8 cellular contexts compared by ENCODE assay signal in the genomic region with DNA sequence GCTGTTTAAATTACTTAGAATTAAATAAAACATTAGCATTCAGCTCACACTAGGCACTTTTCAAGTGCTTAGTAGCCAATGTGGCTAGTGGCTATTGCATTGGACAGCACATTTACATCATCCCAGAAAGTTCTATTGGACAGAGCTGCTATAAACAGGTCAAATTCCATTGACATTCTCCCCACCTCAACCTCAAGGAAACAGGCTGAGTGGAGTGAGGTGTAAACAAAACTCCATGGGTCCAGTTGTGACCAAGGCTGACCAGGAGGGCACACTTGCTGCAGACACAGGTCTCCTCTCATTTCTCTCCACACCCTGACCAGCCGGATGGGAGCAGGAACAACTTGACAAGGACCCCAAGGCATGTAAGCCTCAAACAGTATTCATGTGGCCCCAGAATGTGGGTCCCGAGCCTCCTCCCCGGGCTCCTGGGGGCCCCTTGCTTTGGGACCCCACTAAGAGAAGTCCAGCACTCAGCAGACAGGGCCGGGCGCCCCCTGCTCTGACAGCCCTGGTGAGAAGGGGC. TPM values are rescaled to one million over a fixed set of nuclear protein-coding genes. Genes with fewer than 3 reads are reported as not detected.
DNase-seq lines count a peak whose midpoint lies in the region; ATAC-seq, FAIRE-seq and TF ChIP-seq lines count a peak whose summit lies in the region.

No MANE protein-coding gene starts in this region.

- in situ Hi-C loops in ACHN (cut with HindIII; ENCODE audit: low pct_ligation_motif_present, low pct_unique_long_range_greater_than_20kb, low sequenced_read_pairs), result no loop called here

- H3K9ac ChIP-seq in iPS-20b (ENCODE audit: low read depth, low read length), result peak overlapping the region; percentile 17; the same call in 1 of the 2 replicates

- ATAC-seq in activated T-helper 17 cell treated with anti-CD3 and anti-CD28 coated beads, Interleukin-2, amount 50 U/mL, for 72 hours (replicated peaks), result no peak
- no peak for ATAC-seq in stimulated activated naive B cell treated with anti-CD40 and anti-IgM and Interleukin-4, amounts not matched to agents 10 μg/mL and 1 μg/mL and 100 μg/mL, for 72 hours (replicated peaks)
- ATAC-seq in foreskin keratinocyte, result no peak

- H3K27ac Mint-ChIP-seq in activated T-helper 17 cell treated with anti-CD3 and anti-CD28 coated beads, Interleukin-2, amount 50 U/mL, for 72 hours, result no peak overlapping the region
- peak overlapping the region; percentile 60 for H3K27ac Mint-ChIP-seq in stimulated activated naive B cell treated with anti-CD40 and anti-IgM and Interleukin-4, amounts not matched to agents 10 μg/mL and 1 μg/mL and 100 μg/mL, for 72 hours

- intact Hi-C loops in adrenal gland (cut with DNase I), result no loop called here

- H3K4me1 ChIP-seq in iPS-20b (ENCODE audit: insufficient read depth, low read length) (peaks cover 12% of the 10 kb centered on the region), adrenal gland (replicated peaks in 1 of 2) (peaks cover 0 to 6% of the 10 kb centered on the region in 2 donors), foreskin keratinocyte (no peaks in the 10 kb centered on the region)

- H3K36me3 ChIP-seq in iPS-20b (ENCODE audit: insufficient read depth, low read depth, low read length) (no peaks in the 10 kb centered on the region), adrenal gland (replicated peaks in 1 of 2) (no peaks in the 10 kb centered on the region)

- H3K4me3 ChIP-seq in iPS-20b (ENCODE audit: low read length) (peak overlapping the region; percentile 63), adrenal gland (peak overlapping the region in 2 of 4 donors; percentile 52 to 90)

- H3K36me3 Mint-ChIP-seq in activated T-helper 17 cell treated with anti-CD3 and anti-CD28 coated beads, Interleukin-2, amount 50 U/mL, for 72 hours (ENCODE audit: low read depth), result no peaks in the 10 kb centered on the region
- no peaks in the 10 kb centered on the region for H3K36me3 Mint-ChIP-seq in stimulated activated naive B cell treated with anti-CD40 and anti-IgM and Interleukin-4, amounts not matched to agents 10 μg/mL and 1 μg/mL and 100 μg/mL, for 72 hours

- 0 to 3% (median 1%) methylated on average over 1 to 5 of the region's 5 CpGs for WGBS in adrenal gland, 4 donors

- DNase-seq in HTR-8/SVneo (ENCODE audit: insufficient read length, low spot score) (peak; percentile 51), adrenal gland (no peak), HK-2 (ENCODE audit: unreplicated experiment) (no peak), foreskin keratinocyte (no peak), ACHN (no peak)
- no peak for DNase-seq in stimulated activated naive B cell treated with anti-CD40 and anti-IgM and Interleukin-4, amounts not matched to agents 10 μg/mL and 1 μg/mL and 100 μg/mL, for 72 hours

- H3K9me3 Mint-ChIP-seq in activated T-helper 17 cell treated with anti-CD3 and anti-CD28 coated beads, Interleukin-2, amount 50 U/mL, for 72 hours, result no peaks in the 10 kb centered on the region
- H3K9me3 Mint-ChIP-seq in stimulated activated naive B cell treated with anti-CD40 and anti-IgM and Interleukin-4, amounts not matched to agents 10 μg/mL and 1 μg/mL and 100 μg/mL, for 72 hours, result no peaks in the 10 kb centered on the region

- peaks cover 43% of the 10 kb centered on the region; the same call in 1 of the 2 replicates for H3K27me3 ChIP-seq in iPS-20b (ENCODE audit: insufficient read depth, low read length)
- H3K27me3 ChIP-seq in adrenal gland, result no peaks in the 10 kb centered on the region
- peaks cover 51% of the 10 kb centered on the region for H3K27me3 ChIP-seq in foreskin keratinocyte

- peak; percentile 86 for FAIRE-seq in HTR-8/SVneo (lab: Jason Lieb, UNC)

- H3K4me1 Mint-ChIP-seq in activated T-helper 17 cell treated with anti-CD3 and anti-CD28 coated beads, Interleukin-2, amount 50 U/mL, for 72 hours, result no peaks in the 10 kb centered on the region
- peaks cover 7% of the 10 kb centered on the region in 2 donors for H3K4me1 Mint-ChIP-seq in stimulated activated naive B cell treated with anti-CD40 and anti-IgM and Interleukin-4, amounts not matched to agents 10 μg/mL and 1 μg/mL and 100 μg/mL, for 72 hours

- H3K9me3 ChIP-seq in iPS-20b (ENCODE audit: insufficient read depth, low read depth, low read length) (no peaks in the 10 kb centered on the region), adrenal gland (replicated peaks in 1 of 3) (no peaks in the 10 kb centered on the region)

- no peak for TF ChIP-seq POLR2A in adrenal gland (IDR thresholded peaks at IDR 0.05)

- peak overlapping the region; percentile 38 for H3K4me3 Mint-ChIP-seq in activated T-helper 17 cell treated with anti-CD3 and anti-CD28 coated beads, Interleukin-2, amount 50 U/mL, for 72 hours
- H3K4me3 Mint-ChIP-seq in stimulated activated naive B cell treated with anti-CD40 and anti-IgM and Interleukin-4, amounts not matched to agents 10 μg/mL and 1 μg/mL and 100 μg/mL, for 72 hours, result peak overlapping the region; percentile 69 to 85

- H3K27ac ChIP-seq in iPS-20b (ENCODE audit: low read length), result no peak overlapping the region
- no peak overlapping the region for H3K27ac ChIP-seq in adrenal gland
- H3K27ac ChIP-seq in foreskin keratinocyte, result no peak overlapping the region

- TF ChIP-seq CTCF in adrenal gland (IDR thresholded peaks at IDR 0.05), result no peak
- no peak for TF ChIP-seq CTCF in foreskin keratinocyte (conservative IDR thresholded peaks at IDR 0.05)

- H3K27me3 Mint-ChIP-seq in activated T-helper 17 cell treated with anti-CD3 and anti-CD28 coated beads, Interleukin-2, amount 50 U/mL, for 72 hours, result peaks cover 23% of the 10 kb centered on the region
- peaks cover 39 to 56% of the 10 kb centered on the region in 2 donors for H3K27me3 Mint-ChIP-seq in stimulated activated naive B cell treated with anti-CD40 and anti-IgM and Interleukin-4, amounts not matched to agents 10 μg/mL and 1 μg/mL and 100 μg/mL, for 72 hours

RNA-seq across cellular contexts. Expression of a gene that starts 0.5 kb away (rescaled TPM):
- under 1 TPM; 0.06 to 0.32 TPM for total RNA-seq in activated T-helper 17 cell treated with anti-CD3 and anti-CD28 coated beads, Interleukin-2, amount 50 U/mL, for 72 hours
- total RNA-seq in adrenal gland (1 to 10 TPM in 1 of 8 donors, under 1 TPM in 7; 0.14 to 1.1 (median 0.60) TPM), foreskin keratinocyte (0.18 and 0.31 TPM in 2 replicates)
- polyA plus RNA-seq in adrenal gland (under 1 TPM; 0.20 to 0.72 (median 0.34) TPM), foreskin keratinocyte (0.12 and 0.17 TPM in 2 replicates)

RNA-seq across cellular contexts. Expression of a gene that starts 30.0 kb away (rescaled TPM):
- total RNA-seq in activated T-helper 17 cell treated with anti-CD3 and anti-CD28 coated beads, Interleukin-2, amount 50 U/mL, for 72 hours, result 10 to 100 TPM; 12.0 to 14.9 TPM
- total RNA-seq in adrenal gland, result 10 to 100 TPM; 22.9 to 38.8 (median 25.9) TPM
- 10 to 100 TPM; 23.1 to 31.9 (median 31.4) TPM for polyA plus RNA-seq in adrenal gland
- 17.1 TPM in 2 replicates for total RNA-seq in foreskin keratinocyte
- 18.6 and 20.0 TPM in 2 replicates for polyA plus RNA-seq in foreskin keratinocyte

RNA-seq across cellular contexts. Expression of a gene that starts 32.7 kb away (rescaled TPM):
- 100 to 1,000 TPM in 1 of 2 donors, 10 to 100 TPM in 1; 79.5 to 118 TPM for total RNA-seq in activated T-helper 17 cell treated with anti-CD3 and anti-CD28 coated beads, Interleukin-2, amount 50 U/mL, for 72 hours
- total RNA-seq in adrenal gland, result 10 to 100 TPM; 44.4 to 94.5 (median 65.7) TPM
- 100 to 1,000 TPM; 102 to 148 (median 134) TPM for polyA plus RNA-seq in adrenal gland
- 96.5 and 102 TPM in 2 replicates for total RNA-seq in foreskin keratinocyte
- 98.8 and 101 TPM in 2 replicates for polyA plus RNA-seq in foreskin keratinocyte

RNA-seq across cellular contexts. Expression of a gene that starts 48.4 kb away (rescaled TPM):
- total RNA-seq in activated T-helper 17 cell treated with anti-CD3 and anti-CD28 coated beads, Interleukin-2, amount 50 U/mL, for 72 hours, result under 1 TPM; 0.15 to 0.48 TPM
- total RNA-seq in adrenal gland (under 1 TPM in 2 of 8 donors, not detected in 6; 0.07 to 0.11 TPM), foreskin keratinocyte (0.04 TPM in 1 of 2 replicates, not detected in the other)
- polyA plus RNA-seq in adrenal gland (under 1 TPM; 0.11 to 0.16 (median 0.13) TPM), foreskin keratinocyte (0.06 and 0.15 TPM in 2 replicates)
